Comparison of ENCODE assay signal across 8 cellular contexts in genomic region chr2:101307503-101307902, GRCh38. TPM values are rescaled to one million over a fixed set of nuclear protein-coding genes. Genes with fewer than 3 reads are reported as not detected.
DNase-seq lines count a peak whose midpoint lies in the region; ATAC-seq and TF ChIP-seq lines count a peak whose summit lies in the region.

No MANE protein-coding gene starts in this region.

- no peaks in the 10 kb centered on the region for H3K9me3 Mint-ChIP-seq in naive B cell

- TF ChIP-seq CTCF in AG04450 (IDR thresholded peaks at IDR 0.05; ENCODE audit: low read depth, low read length) (no peak), Loucy (conservative IDR thresholded peaks at IDR 0.05; ENCODE audit: low read length) (no peak)

- POLR2A ChIA-PET in AG04450 (lab: Yijun Ruan, JAX) = no interaction called here

- H3K4me1 ChIP-seq in Loucy (ENCODE audit: insufficient read depth, low read length, poor library complexity, severe bottlenecking) = peaks cover 65% of the 10 kb centered on the region

- H3K9me2 ChIP-seq in Loucy (replicated peaks; ENCODE audit: low read depth, low read length) = no peaks in the 10 kb centered on the region

- no peaks in the 10 kb centered on the region for H3K27me3 ChIP-seq in AG04450 (ENCODE audit: control insufficient read depth, insufficient read depth, low read length)
- no peaks in the 10 kb centered on the region for H3K27me3 ChIP-seq in Loucy (ENCODE audit: insufficient read depth, low read length, poor library complexity, severe bottlenecking)

- no peaks in the 10 kb centered on the region for H3K36me3 ChIP-seq in Loucy (ENCODE audit: insufficient read depth, low read length)

- H4K20me1 ChIP-seq in Loucy (ENCODE audit: insufficient read depth, low read length, poor library complexity, severe bottlenecking) = peaks cover 49% of the 10 kb centered on the region

- no peaks in the 10 kb centered on the region for H3F3A ChIP-seq in Loucy (ENCODE audit: low read depth)

- H3K27ac Mint-ChIP-seq in naive B cell = peak overlapping the region; percentile 92 to 97 (median 96)

- peak overlapping the region; percentile 97 for H3K4me2 ChIP-seq in Loucy (ENCODE audit: low read depth, low read length, poor library complexity, severe bottlenecking)

- H3K4me3 ChIP-seq in AG04450 (ENCODE audit: low read depth, low read length) = peak overlapping the region; percentile 81
- peak overlapping the region; percentile 92 for H3K4me3 ChIP-seq in Loucy (ENCODE audit: low read length, poor library complexity, severe bottlenecking)

- no peaks in the 10 kb centered on the region for H3K36me3 Mint-ChIP-seq in naive B cell

- H3K4me3 Mint-ChIP-seq in naive B cell = peak overlapping the region; percentile 77 to 94 (median 90)

- ATAC-seq in naive B cell (ENCODE audit: low read depth in 2 of 2) (no peak), GM18517 (IDR thresholded peaks at IDR 0.05; ENCODE audit: unreplicated experiment) (no peak), HG02763 (IDR thresholded peaks at IDR 0.05; ENCODE audit: unreplicated experiment) (no peak)

- no peaks in the 10 kb centered on the region for H3K27me3 Mint-ChIP-seq in naive B cell

- no peak for DNase-seq in AG04450 (ENCODE audit: low read depth, low spot score)
- no peak for DNase-seq in caudate nucleus (lab: John Stamatoyannopoulos, UW)
- DNase-seq in naive B cell = no peak
- no peak for DNase-seq in NK-92 (lab: John Stamatoyannopoulos, UW; ENCODE audit: unreplicated experiment)
- DNase-seq in NCI-H187 treated with DMSO at 0.1 percent for 48 hours (lab: John Stamatoyannopoulos, UW) = no peak

- H3K9me3 ChIP-seq in AG04450 (ENCODE audit: control insufficient read depth, insufficient read depth, low read length) (no peaks in the 10 kb centered on the region), Loucy (ENCODE audit: insufficient read depth, low read depth, low read length) (no peaks in the 10 kb centered on the region)

- no peak overlapping the region for H3K27ac ChIP-seq in AG04450 (ENCODE audit: low read depth, low read length)
- H3K27ac ChIP-seq in caudate nucleus (ENCODE audit: low read depth, low read length) = peak overlapping the region; percentile 86

- H3K79me2 ChIP-seq in Loucy (ENCODE audit: insufficient read depth, low read length) = peaks cover 59% of the 10 kb centered on the region

- peak overlapping the region; percentile 89 for H3K9ac ChIP-seq in Loucy (ENCODE audit: low read depth, low read length, poor library complexity, severe bottlenecking)

- peaks cover 21 to 67% (median 49%) of the 10 kb centered on the region in 3 donors for H3K4me1 Mint-ChIP-seq in naive B cell

- H2AFZ ChIP-seq in Loucy (ENCODE audit: low read length) = peak overlapping the region; percentile 96; the same call in 1 of the 2 replicates

- CTCF ChIA-PET in AG04450 (lab: Charles Lee) = no interaction called here

RNA-seq across cellular contexts. Expression of gene RNF149, which starts 1.0 kb away (rescaled TPM):
- polyA plus RNA-seq in AG04450 (2011; rRNA removed) (15.5 and 18.8 TPM in 2 replicates), naive B cell (ENCODE audit: low read depth in 6 of 6) (10 to 100 TPM; 13.2 to 27.1 (median 18.3) TPM)
- 12.3 and 14.0 TPM in 2 replicates for polyA minus RNA-seq in AG04450 (2011; rRNA and poly(A)+ RNA removed)

RNA-seq across cellular contexts. Expression of gene CNOT11, which starts 54.8 kb away (rescaled TPM):
- 66.8 and 68.5 TPM in 2 replicates for polyA plus RNA-seq in AG04450 (2011; rRNA removed)
- polyA minus RNA-seq in AG04450 (2011; rRNA and poly(A)+ RNA removed) = 41.6 and 49.0 TPM in 2 replicates
- 10 to 100 TPM; 41.2 to 51.9 (median 45.8) TPM for polyA plus RNA-seq in naive B cell (ENCODE audit: low read depth in 6 of 6)
